ENCODE assay signal across 1 cellular context in genomic region chr11:16280256-16280682, GRCh38.
TF ChIP-seq lines count a peak whose summit lies in the region.

No MANE protein-coding gene starts in this region.

TF ChIP-seq in K562, 482 proteins besides CTCF, POLR2A, EP300 and RAD21 (continued from another document and continues in another):
- TF ChIP-seq ZNF398 (CRISPR knock-in tag; IDR thresholded peaks at IDR 0.05) (no peak), ATF4 (CRISPR knock-in tag; IDR thresholded peaks at IDR 0.05) (no peak), TRIM28 (IDR thresholded peaks at IDR 0.05) (no peak), ZNF143 (CRISPR knock-in tag; IDR thresholded peaks at IDR 0.05) (no peak), SRSF7 (optimal IDR thresholded peaks at IDR 0.05; ENCODE audit: low read depth, low read length) (no peak), CCNT2 (IDR thresholded peaks at IDR 0.05; ENCODE audit: borderline replicate concordance, extremely low read depth, insufficient read length, low read depth, low read length) (no peak), LARP7 (IDR thresholded peaks at IDR 0.05) (no peak), TBP (optimal IDR thresholded peaks at IDR 0.05; ENCODE audit: low read depth, low read length) (no peak), ZFP1 (CRISPR knock-in tag; IDR thresholded peaks at IDR 0.05) (no peak), ZNF644 (tag; IDR thresholded peaks at IDR 0.05; ENCODE audit: low read depth) (no peak), ZBTB17 (CRISPR knock-in tag; IDR thresholded peaks at IDR 0.05) (no peak), CHD1 (IDR thresholded peaks at IDR 0.05; ENCODE audit: low read length) (no peak), JUNB (CRISPR knock-in tag; conservative IDR thresholded peaks at IDR 0.05) (no peak), STAT5B (CRISPR knock-in tag; IDR thresholded peaks at IDR 0.05) (no peak), PREB (CRISPR knock-in tag; IDR thresholded peaks at IDR 0.05) (no peak), DMBX1 (CRISPR knock-in tag; IDR thresholded peaks at IDR 0.05; ENCODE audit: borderline replicate concordance) (no peak), BHLHE40 (IDR thresholded peaks at IDR 0.05; ENCODE audit: low read length) (peak; percentile 33; the same call in 1 of the 2 replicates), SMAD2 (IDR thresholded peaks at IDR 0.05; ENCODE audit: low read depth, low read length) (no peak), RBM15 (IDR thresholded peaks at IDR 0.05; ENCODE audit: insufficient read depth, low read length) (no peak), ARID2 (IDR thresholded peaks at IDR 0.05) (no peak), VEZF1 (CRISPR knock-in tag; IDR thresholded peaks at IDR 0.05) (no peak), SAFB2 (IDR thresholded peaks at IDR 0.05; ENCODE audit: borderline replicate concordance, low read depth, low read length, severe bottlenecking) (no peak), ZNF212 (CRISPR knock-in tag; IDR thresholded peaks at IDR 0.05) (no peak), HMG20A (CRISPR knock-in tag; conservative IDR thresholded peaks at IDR 0.05) (no peak), ETS2 (tag; IDR thresholded peaks at IDR 0.05; ENCODE audit: borderline replicate concordance, poor library complexity, severe bottlenecking) (no peak), MTA3 (IDR thresholded peaks at IDR 0.05; ENCODE audit: borderline replicate concordance) (no peak), PATZ1 (CRISPR knock-in tag; IDR thresholded peaks at IDR 0.05; ENCODE audit: borderline replicate concordance) (no peak), MECOM (CRISPR knock-in tag; IDR thresholded peaks at IDR 0.05) (no peak), MXD1 (CRISPR knock-in tag; IDR thresholded peaks at IDR 0.05; ENCODE audit: borderline replicate concordance, poor library complexity, severe bottlenecking) (no peak), KLF13 (tag; IDR thresholded peaks at IDR 0.05; ENCODE audit: borderline replicate concordance, low read depth) (no peak), HIVEP1 (CRISPR knock-in tag; IDR thresholded peaks at IDR 0.05) (no peak), ELF2 (CRISPR knock-in tag; IDR thresholded peaks at IDR 0.05) (no peak), KLF1 (tag; IDR thresholded peaks at IDR 0.05) (peak; percentile 82), TSC22D4 (tag; IDR thresholded peaks at IDR 0.05) (no peak), ZNF184 (CRISPR knock-in tag; IDR thresholded peaks at IDR 0.05) (no peak), BDP1 (IDR thresholded peaks at IDR 0.05; ENCODE audit: insufficient read depth, insufficient read length) (no peak), MAFK (IDR thresholded peaks at IDR 0.05; ENCODE audit: low read length) (no peak; the same call in 1 of the 2 replicates), PTTG1 (tag; IDR thresholded peaks at IDR 0.05; ENCODE audit: low read depth) (no peak), ZNF696 (CRISPR knock-in tag; conservative IDR thresholded peaks at IDR 0.05) (no peak), ZBTB2 (IDR thresholded peaks at IDR 0.05) (no peak), GTF3C2 (IDR thresholded peaks at IDR 0.05; ENCODE audit: borderline replicate concordance, extremely low read depth, insufficient read length) (no peak), PRPF4 (IDR thresholded peaks at IDR 0.05; ENCODE audit: insufficient read depth, low read depth, low read length, poor library complexity, severe bottlenecking) (no peak), ADNP (tag; IDR thresholded peaks at IDR 0.05) (no peak; the same call in 1 of the 2 replicates), ZC3H4 (CRISPR knock-in tag; IDR thresholded peaks at IDR 0.05; ENCODE audit: borderline replicate concordance) (no peak), NBN (IDR thresholded peaks at IDR 0.05; ENCODE audit: low read depth) (peak; percentile 61), CREB5 (CRISPR knock-in tag; IDR thresholded peaks at IDR 0.05) (no peak), YY1 (IDR thresholded peaks at IDR 0.05; ENCODE audit: borderline replicate concordance in 1 of 3, control insufficient read depth in 1 of 3, extremely low read depth in 1 of 3, insufficient read depth in 3 of 3, insufficient read length in 1 of 3, insufficient replicate concordance in 2 of 3, low read depth in 1 of 3, low read length in 2 of 3) (no peak), USF1 (CRISPR knock-in tag; IDR thresholded peaks at IDR 0.05) (no peak), ZNF274 (IDR thresholded peaks at IDR 0.05; ENCODE audit: borderline replicate concordance, low read depth, low read length) (no peak), PRDM10 (IDR thresholded peaks at IDR 0.05; ENCODE audit: partially characterized antibody) (no peak)
